ENCODE assay signal across 17 cellular contexts in the genomic region with DNA sequence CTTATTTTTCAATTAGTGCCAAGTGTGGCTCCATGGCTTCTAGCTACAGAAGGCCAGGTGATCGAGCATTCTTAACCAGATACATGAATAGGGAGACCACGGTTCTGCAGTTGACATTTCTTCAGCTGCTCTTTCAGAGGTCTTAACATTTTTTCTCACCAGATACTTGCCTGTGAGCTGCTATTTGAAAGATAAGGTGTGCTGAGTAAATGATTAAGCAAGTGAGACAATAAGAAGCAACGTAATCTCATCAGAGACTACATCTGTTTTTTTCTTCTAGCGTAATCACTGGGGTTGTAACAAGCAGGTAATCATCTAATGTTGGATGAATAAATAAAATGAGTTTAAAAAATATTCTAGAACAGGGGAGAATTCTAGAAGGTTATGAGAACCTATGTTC.
"Had no signal": no experiment of that assay in that cellular context is flagged by ENCODE, and none has a peak within 500 bp of the region (broad histone marks: within the 10 kb centered on the region; RNA-seq: fewer than 3 reads in every experiment).

No MANE protein-coding gene starts in this region.

- H3K27ac Mint-ChIP-seq: dendritic cell treated with granulocyte-macrophage colony-stimulating factor and Interleukin-4, amounts not matched to agents 40 ng/mL and 50 ng/mL, for 4 days; effector memory CD8-positive, alpha-beta T cell; naive thymus-derived CD4-positive, alpha-beta T cell; stimulated activated naive B cell treated with anti-CD40 and anti-IgM and Interleukin-4, amounts not matched to agents 10 μg/mL and 1 μg/mL and 100 μg/mL, for 72 hours; stimulated activated naive CD8-positive, alpha-beta T cell treated with anti-CD3 and anti-CD28 coated beads, Interleukin-15, amount 100 ng/mL, for 72 hours had no signal

- H3K27ac ChIP-seq: foreskin keratinocyte, neutrophil, testis, tibial nerve had no signal

- H3K27me3 ChIP-seq: foreskin keratinocyte, neutrophil, testis, tibial nerve had no signal

- H3K27me3 Mint-ChIP-seq: effector memory CD8-positive, alpha-beta T cell; naive thymus-derived CD4-positive, alpha-beta T cell; stimulated activated naive B cell treated with anti-CD40 and anti-IgM and Interleukin-4, amounts not matched to agents 10 μg/mL and 1 μg/mL and 100 μg/mL, for 72 hours; stimulated activated naive CD8-positive, alpha-beta T cell treated with anti-CD3 and anti-CD28 coated beads, Interleukin-15, amount 100 ng/mL, for 72 hours had no signal

- ATAC-seq: effector memory CD8-positive, alpha-beta T cell; foreskin keratinocyte; left cardiac atrium; left ventricle myocardium superior; naive thymus-derived CD4-positive, alpha-beta T cell; sciatic nerve; stimulated activated naive B cell treated with anti-CD40 and anti-IgM and Interleukin-4, amounts not matched to agents 10 μg/mL and 1 μg/mL and 100 μg/mL, for 72 hours; stimulated activated naive CD8-positive, alpha-beta T cell treated with anti-CD3 and anti-CD28 coated beads, Interleukin-15, amount 100 ng/mL, for 72 hours had no signal

- DNase-seq: effector memory CD8-positive, alpha-beta T cell; foreskin keratinocyte; kidney; left cardiac atrium; left ventricle myocardium superior; mesenchymal stem cell; naive thymus-derived CD4-positive, alpha-beta T cell; stimulated activated CD4-positive, alpha-beta T cell treated with anti-CD3 and anti-CD28 coated beads, Interleukin-2, amount 100 ng/mL, for 24 hours; stimulated activated CD4-positive, alpha-beta T cell treated with anti-CD3 and anti-CD28 coated beads, Interleukin-4, amount 100 ng/mL, for 4 hours; stimulated activated naive B cell treated with anti-CD40 and anti-IgM and Interleukin-4, amounts not matched to agents 10 μg/mL and 1 μg/mL and 100 μg/mL, for 72 hours; stimulated activated naive CD8-positive, alpha-beta T cell treated with anti-CD3 and anti-CD28 coated beads, Interleukin-15, amount 100 ng/mL, for 72 hours; testis had no signal

- H3K4me3 ChIP-seq: lung, testis, tibial nerve had no signal

- H3K4me1 ChIP-seq: foreskin keratinocyte, testis, tibial nerve had no signal

- H3K36me3 Mint-ChIP-seq: naive thymus-derived CD4-positive, alpha-beta T cell; stimulated activated naive B cell treated with anti-CD40 and anti-IgM and Interleukin-4, amounts not matched to agents 10 μg/mL and 1 μg/mL and 100 μg/mL, for 72 hours had no signal

- H3K4me1 Mint-ChIP-seq: naive thymus-derived CD4-positive, alpha-beta T cell; stimulated activated naive B cell treated with anti-CD40 and anti-IgM and Interleukin-4, amounts not matched to agents 10 μg/mL and 1 μg/mL and 100 μg/mL, for 72 hours; stimulated activated naive CD8-positive, alpha-beta T cell treated with anti-CD3 and anti-CD28 coated beads, Interleukin-15, amount 100 ng/mL, for 72 hours had no signal

- H3K36me3 ChIP-seq: neutrophil, tibial nerve had no signal

- H3K4me3 Mint-ChIP-seq: dendritic cell treated with granulocyte-macrophage colony-stimulating factor and Interleukin-4, amounts not matched to agents 40 ng/mL and 50 ng/mL, for 4 days; effector memory CD8-positive, alpha-beta T cell; naive thymus-derived CD4-positive, alpha-beta T cell; stimulated activated naive B cell treated with anti-CD40 and anti-IgM and Interleukin-4, amounts not matched to agents 10 μg/mL and 1 μg/mL and 100 μg/mL, for 72 hours; stimulated activated naive CD8-positive, alpha-beta T cell treated with anti-CD3 and anti-CD28 coated beads, Interleukin-15, amount 100 ng/mL, for 72 hours had no signal
